33 cellular contexts compared by ENCODE assay signal in genomic region chr16:79932564-79932963, GRCh38.
A peak's percentile ranks its signal among the peaks of the same experiment; 100 is the strongest.
DNase-seq lines count a peak whose midpoint lies in the region; ATAC-seq and TF ChIP-seq lines count a peak whose summit lies in the region.
"Had no signal": no experiment of that assay in that cellular context is flagged by ENCODE, and none has a peak within 500 bp of the region (broad histone marks: within the 10 kb centered on the region; RNA-seq: fewer than 3 reads in every experiment).

No MANE protein-coding gene starts in this region.

- H3K4me1 ChIP-seq in Caco-2 = peaks cover 6% of the 10 kb centered on the region; the same call in 1 of the 2 replicates
- H3K4me1 ChIP-seq: heart right ventricle, parathyroid adenoma, spleen had no signal

- peak; percentile 30 for DNase-seq in Caki2 (ENCODE audit: low read depth)
- peak; percentile 9 for DNase-seq in RWPE1 (ENCODE audit: low spot score)
- DNase-seq in epithelial cell of esophagus (ENCODE audit: low read depth) = peak; percentile 42
- DNase-seq in left colon = no peak
- no peak for DNase-seq in amniotic stem cell (lab: John Stamatoyannopoulos, UW)
- DNase-seq in NCI-H2107 (lab: John Stamatoyannopoulos, UW) = no peak
- DNase-seq in Caco-2 = no peak
- DNase-seq in C1 segment of cervical spinal cord (lab: John Stamatoyannopoulos, UW) = no peak
- DNase-seq: activated CD4-positive, alpha-beta T cell treated with anti-CD3 and anti-CD28 coated beads for 1 hour; activated CD8-positive, alpha-beta memory T cell treated with anti-CD3 and anti-CD28 coated beads, Interleukin-2, amount 50 U/mL, for 48 hours; activated CD8-positive, alpha-beta T cell treated with anti-CD3 and anti-CD28 coated beads for 36 hours; activated naive CD4-positive, alpha-beta T cell treated with anti-CD3 and anti-CD28 coated beads, Interleukin-2, amount 50 U/mL, for 16 hours; CD4-positive, alpha-beta memory T cell; cortex of kidney; DMS 273 treated with DMSO at 0.1 percent for 48 hours; effector memory CD4-positive, alpha-beta T cell; foreskin melanocyte; H9; heart right ventricle; MV-4-11; NCI-H1436; NCI-H2081 treated with DMSO at 0.1 percent for 48 hours; NCI-H226; PC-9; Right ventricle myocardium superior; spleen; stimulated activated CD4-positive, alpha-beta T cell treated with anti-CD3 and anti-CD28 coated beads, Interleukin-2, amount 100 ng/mL, for 24 hours; stomach had no signal

- POLR2A ChIA-PET in RWPE1 (lab: Yijun Ruan, JAX; ENCODE audit: low non-redundant PET) = no interaction called here
- POLR2A ChIA-PET in Caco-2 (lab: Charles Lee) = no interaction called here

- no peak overlapping the region for H3K4me3 Mint-ChIP-seq in Caco-2 (ENCODE audit: unreplicated experiment)
- H3K4me3 Mint-ChIP-seq: activated CD8-positive, alpha-beta T cell treated with anti-CD3 and anti-CD28 coated beads for 36 hours; activated T-helper 1 cell treated with anti-CD3 and anti-CD28 coated beads, Interleukin-12 subunit alpha, Interleukin-12 subunit beta, Interleukin-2, Interleukin-4 antibody, amounts not matched to agents 30 ng/mL and 10 ng/mL and 1 ng/mL, durations not matched to agents 14 hours and 24 hours and 36 hours; CD4-positive, alpha-beta memory T cell; H9; neural crest cell had no signal

- H3K9me3 ChIP-seq in Caco-2 = no peaks in the 10 kb centered on the region
- H3K9me3 ChIP-seq: heart right ventricle, spleen, stomach, vagina had no signal

- no peaks in the 10 kb centered on the region for H3K27me3 ChIP-seq in Caco-2 (replicated peaks; ENCODE audit: control insufficient read depth, insufficient read depth, low read length)
- H3K27me3 ChIP-seq: heart right ventricle, stomach, vagina had no signal

- BruUV-seq in Caco-2 (replicated peaks; lab: Mats Ljungman, UMichigan) = no TSS peak

- no peak overlapping the region for H3K27ac Mint-ChIP-seq in Caco-2 (ENCODE audit: unreplicated experiment)
- H3K27ac Mint-ChIP-seq: activated CD8-positive, alpha-beta T cell treated with anti-CD3 and anti-CD28 coated beads for 36 hours; activated T-helper 1 cell treated with anti-CD3 and anti-CD28 coated beads, Interleukin-12 subunit alpha, Interleukin-12 subunit beta, Interleukin-2, Interleukin-4 antibody, amounts not matched to agents 30 ng/mL and 10 ng/mL and 1 ng/mL, durations not matched to agents 14 hours and 24 hours and 36 hours; CD4-positive, alpha-beta memory T cell; H9 had no signal

- peaks cover 6% of the 10 kb centered on the region for H3K4me1 Mint-ChIP-seq in Caco-2 (ENCODE audit: low read depth, unreplicated experiment)
- H3K4me1 Mint-ChIP-seq: CD4-positive, alpha-beta memory T cell; H9 had no signal

- in situ Hi-C loops in Caki2 (cut with HindIII; ENCODE audit: low pct_unique_long_range_greater_than_20kb, low sequenced_read_pairs) = no loop called here

- no peak overlapping the region for H3K4me3 ChIP-seq in epithelial cell of esophagus (ENCODE audit: low read length)
- no peak overlapping the region for H3K4me3 ChIP-seq in Caco-2 (ENCODE audit: low read depth, low read length)
- H3K4me3 ChIP-seq: heart right ventricle, PC-9, spleen, stomach, vagina had no signal

- no peak overlapping the region for H3K27ac ChIP-seq in RWPE1
- H3K27ac ChIP-seq: heart right ventricle, HL-60, parathyroid adenoma, PC-9, spleen, stomach, vagina had no signal

- peak; percentile 33 for ATAC-seq in left colon
- ATAC-seq: activated CD8-positive, alpha-beta T cell treated with anti-CD3 and anti-CD28 coated beads for 36 hours; heart right ventricle had no signal

- no peaks in the 10 kb centered on the region for H3K36me3 ChIP-seq in Caco-2 (ENCODE audit: control insufficient read depth, insufficient read depth, low read length)
- H3K36me3 ChIP-seq: heart right ventricle, spleen, stomach, vagina had no signal

- H3K9me3 Mint-ChIP-seq in Caco-2 (ENCODE audit: unreplicated experiment) = no peaks in the 10 kb centered on the region
- H3K9me3 Mint-ChIP-seq: activated CD8-positive, alpha-beta T cell treated with anti-CD3 and anti-CD28 coated beads for 36 hours; activated T-helper 1 cell treated with anti-CD3 and anti-CD28 coated beads, Interleukin-12 subunit alpha, Interleukin-12 subunit beta, Interleukin-2, Interleukin-4 antibody, amounts not matched to agents 30 ng/mL and 10 ng/mL and 1 ng/mL, durations not matched to agents 14 hours and 24 hours and 36 hours; H9 had no signal

- H3K36me3 Mint-ChIP-seq in Caco-2 (ENCODE audit: insufficient read depth, unreplicated experiment) = no peaks in the 10 kb centered on the region
- H3K36me3 Mint-ChIP-seq: CD4-positive, alpha-beta memory T cell had no signal

- CTCF ChIA-PET in RWPE1 (lab: Yijun Ruan, JAX) (interaction anchor here (0.7 kb wide), 1 partner anchor 79 kb away, joined by 5 read pairs; no protein-coding TSS in a partner anchor), Caco-2 (lab: Charles Lee) (interaction anchor here (0.7 kb wide), 1 partner anchor 20 kb away, joined by 3 read pairs; no protein-coding TSS in a partner anchor)

- H3K27me3 Mint-ChIP-seq in Caco-2 (ENCODE audit: insufficient read depth, unreplicated experiment) = no peaks in the 10 kb centered on the region
- H3K27me3 Mint-ChIP-seq: activated CD8-positive, alpha-beta T cell treated with anti-CD3 and anti-CD28 coated beads for 36 hours had no signal

- TF ChIP-seq CTCF in RWPE1 (conservative IDR thresholded peaks at IDR 0.05; ENCODE audit: low read depth) = no peak
- TF ChIP-seq CTCF in epithelial cell of esophagus (IDR thresholded peaks at IDR 0.05; ENCODE audit: insufficient read depth, low read depth, low read length, missing control alignments) = no peak
- no peak for TF ChIP-seq CTCF in Caco-2 (IDR thresholded peaks at IDR 0.05; ENCODE audit: insufficient read depth in 1 of 2, low read depth in 1 of 2, low read length in 1 of 2, severe bottlenecking in 1 of 2, unreplicated experiment in 1 of 2)

- intact Hi-C loops in left colon (cut with DNase I, micrococcal nuclease) (no loop called here), Caco-2 (cut with micrococcal nuclease; ENCODE audit: unreplicated experiment) (loop anchor here (10.0 kb wide), 1 partner anchor 152 kb away; no protein-coding TSS in a partner anchor)

Comparison
In these comparisons a context has a peak if more than half of its experiments do, and no peak if none do; other contexts are left out.
1. DNase-seq: peak in Caki2 (single experiment), RWPE1 (single experiment) and epithelial cell of esophagus (single experiment); none in left colon (0 of 2), amniotic stem cell (single experiment), NCI-H2107 (single experiment), Caco-2 (0 of 2) and C1 segment of cervical spinal cord (0 of 14).